In genomic region chr11:75313457-75314272, GRCh38 we compare ENCODE assay signal across 9 cellular contexts. TPM values are rescaled to one million over a fixed set of nuclear protein-coding genes. Genes with fewer than 3 reads are reported as not detected.
DNase-seq lines count a peak whose midpoint lies in the region; ATAC-seq and TF ChIP-seq lines count a peak whose summit lies in the region.
"Had no signal": no experiment of that assay in that cellular context is flagged by ENCODE, and none has a peak within 500 bp of the region (broad histone marks: within the 10 kb centered on the region; RNA-seq: fewer than 3 reads in every experiment).

No MANE protein-coding gene starts in this region.

- H3K4me3 Mint-ChIP-seq in HFFc6 (no peak overlapping the region), immature natural killer cell (no peak overlapping the region)

- H3K27me3 Mint-ChIP-seq in HFFc6 (ENCODE audit: insufficient read depth) = no peaks in the 10 kb centered on the region
- H3K27me3 Mint-ChIP-seq in immature natural killer cell (ENCODE audit: low read depth in 3 of 3) = peaks cover 0 to 3% (median 0%) of the 10 kb centered on the region in 3 donors

- WGBS in stomach, 5 donors = 28 to 51% (median 45%) methylated on average over 9 of the region's 9 CpGs

- H3K36me3 Mint-ChIP-seq in HFFc6 (ENCODE audit: low read depth) = peaks cover 5% of the 10 kb centered on the region; the same call in 1 of the 2 replicates
- H3K36me3 Mint-ChIP-seq in immature natural killer cell = peaks cover 0 to 5% (median 4%) of the 10 kb centered on the region in 3 donors

- H3K9me3 ChIP-seq in stomach = no peaks in the 10 kb centered on the region
- H3K9me3 ChIP-seq: SK-N-SH had no signal

- peak overlapping the region; percentile 81 for H3K27ac Mint-ChIP-seq in HFFc6
- peak overlapping the region in 4 of 6 donors; percentile 39 to 71 (median 47) for H3K27ac Mint-ChIP-seq in immature natural killer cell

- peaks cover 76 to 100% (median 95%) of the 10 kb centered on the region in 4 donors for H3K4me1 ChIP-seq in stomach

- intact Hi-C loops in stomach (cut with DNase I; ENCODE audit: low total_unique reads) = no loop called here

- ATAC-seq in GM18511 (IDR thresholded peaks at IDR 0.05; ENCODE audit: unreplicated experiment) (no peak), HG03135 (IDR thresholded peaks at IDR 0.05; ENCODE audit: unreplicated experiment) (no peak)

- peaks cover 0 to 21% (median 15%) of the 10 kb centered on the region in 4 donors for H3K36me3 ChIP-seq in stomach

- H3K9me3 Mint-ChIP-seq in HFFc6 (no peaks in the 10 kb centered on the region), immature natural killer cell (no peaks in the 10 kb centered on the region)

- H3K27ac ChIP-seq in stomach = peak overlapping the region; percentile 76 to 97 (median 97)

- peaks cover 27% of the 10 kb centered on the region for H3K4me1 Mint-ChIP-seq in HFFc6 (ENCODE audit: low read depth)
- peaks cover 75 to 88% of the 10 kb centered on the region in 2 donors for H3K4me1 Mint-ChIP-seq in immature natural killer cell

- no peak for TF ChIP-seq CTCF in HFFc6 (IDR thresholded peaks at IDR 0.05)
- TF ChIP-seq CTCF in stomach (IDR thresholded peaks at IDR 0.05) = no peak

- H3K4me3 ChIP-seq in stomach = no peak overlapping the region

- TF ChIP-seq EP300 in stomach (IDR thresholded peaks at IDR 0.05) = no peak

- peak; percentile 53 for DNase-seq in HFFc6
- peak; percentile 28 for DNase-seq in astrocyte of the hippocampus (ENCODE audit: low read depth, low spot score)
- no peak for DNase-seq in immature natural killer cell
- peak; percentile 55 for DNase-seq in stomach
- no peak for DNase-seq in T-helper 9 cell
- DNase-seq in NK-92 treated with Interleukin-12 subunit alpha and Interleukin-12 subunit beta, amount 100 ng/mL, for 24 hours (lab: John Stamatoyannopoulos, UW) = no peak
- DNase-seq: SK-N-SH had no signal

- TF ChIP-seq POLR2A in stomach (IDR thresholded peaks at IDR 0.05) = no peak

- H3K27me3 ChIP-seq in stomach = no peaks in the 10 kb centered on the region

RNA-seq across cellular contexts. Expression of gene ARRB1, which starts 37.8 kb away (rescaled TPM):
- total RNA-seq in HFFc6 (2021; fragmentation: NEBNext Ultra II Directional; extraction: Animal tissue kit (Norgen Biotek cat#: 25700)) = 10 to 100 TPM; 10.8 to 14.4 (median 11.2) TPM
- polyA plus RNA-seq in immature natural killer cell (10 to 100 TPM; 28.7 to 51.1 (median 41.5) TPM), stomach (10 to 100 TPM; 18.0 to 41.2 (median 33.2) TPM)
- total RNA-seq in stomach = 100 to 1,000 TPM in 1 of 5 donors, 10 to 100 TPM in 4; 44.3 to 151 (median 76.5) TPM

Comparison
In these comparisons a context has a peak if more than half of its experiments do, and no peak if none do; other contexts are left out.
1. DNase-seq: peak in HFFc6 (single experiment), astrocyte of the hippocampus (single experiment) and stomach (single experiment); none in immature natural killer cell (0 of 3), T-helper 9 cell (single experiment) and NK-92 treated with Interleukin-12 subunit alpha and Interleukin-12 subunit beta, amount 100 ng/mL, for 24 hours (single experiment).